ENCODE assay signal across 10 cellular contexts in the genomic region with DNA sequence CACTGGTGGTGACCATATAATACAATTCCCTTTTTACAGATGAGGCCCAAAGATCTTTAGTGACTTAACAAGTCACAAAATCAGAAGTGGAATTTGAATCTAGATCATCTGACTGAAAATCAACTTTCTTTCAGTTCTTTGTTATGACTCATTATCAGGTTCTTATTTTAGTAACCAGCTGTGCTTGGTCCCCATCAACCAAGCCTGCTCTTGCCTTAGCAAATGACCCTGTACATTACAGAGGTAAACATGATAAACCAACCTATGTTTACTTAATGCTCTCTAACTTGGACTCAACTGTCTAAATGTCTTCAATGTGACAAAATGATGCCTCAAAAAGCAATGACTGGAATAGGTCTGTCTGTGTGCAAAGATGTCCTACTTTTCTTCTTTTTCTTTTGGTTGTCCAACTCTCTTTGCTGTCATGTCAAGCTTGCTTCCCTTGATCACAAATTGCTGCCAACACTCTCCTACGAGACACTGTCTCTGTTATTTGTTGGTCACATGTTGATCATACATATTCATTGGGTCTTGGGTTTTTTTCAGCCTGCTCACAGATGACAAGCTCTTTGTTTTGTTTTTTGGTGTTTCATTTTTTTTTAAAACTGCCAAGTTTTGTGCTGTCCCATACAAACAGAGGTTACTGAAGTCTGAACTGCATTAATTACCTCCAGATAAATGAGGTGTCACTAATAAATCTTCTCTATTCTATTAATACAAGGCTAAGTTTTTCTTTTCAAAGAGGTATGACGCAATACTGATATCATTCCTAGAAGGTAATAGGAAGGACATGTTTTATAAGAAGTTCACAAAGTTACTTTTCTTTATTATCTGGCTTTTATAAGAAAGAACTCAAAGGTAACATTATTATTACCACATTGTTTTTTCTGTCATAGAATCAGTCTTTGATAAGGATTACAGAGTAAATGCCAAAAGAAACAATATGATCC.
A peak's percentile ranks its signal among the peaks of the same experiment; 100 is the strongest.
DNase-seq lines count a peak whose midpoint lies in the region; ATAC-seq, FAIRE-seq and TF ChIP-seq lines count a peak whose summit lies in the region.
"Had no signal": no experiment of that assay in that cellular context is flagged by ENCODE, and none has a peak within 500 bp of the region (broad histone marks: within the 10 kb centered on the region; RNA-seq: fewer than 3 reads in every experiment).

No MANE protein-coding gene starts in this region.

- no peaks in the 10 kb centered on the region for H3K9me3 ChIP-seq in kidney (ENCODE audit: control insufficient read depth in 1 of 2, low read length in 2 of 2)

- no peak overlapping the region for H3K9ac ChIP-seq in kidney (ENCODE audit: low read length in 2 of 2)

- no peaks in the 10 kb centered on the region for H3K36me3 ChIP-seq in kidney (ENCODE audit: control insufficient read depth in 1 of 2, insufficient read depth in 2 of 2, low read length in 2 of 2)

- no peak overlapping the region for H3K4me3 ChIP-seq in GM12865 (ENCODE audit: low read depth, low read length)
- no peak overlapping the region for H3K4me3 ChIP-seq in kidney (ENCODE audit: low read length in 2 of 2)

- peak overlapping the region; percentile 86 for H3K27ac ChIP-seq in caudate nucleus (ENCODE audit: low read depth, low read length)
- no peak overlapping the region for H3K27ac ChIP-seq in kidney (ENCODE audit: low read depth in 2 of 2, low read length in 2 of 2)

- DNase-seq in GM12865 (ENCODE audit: low read depth) (peak; percentile 55), caudate nucleus (lab: John Stamatoyannopoulos, UW) (peak in 28 of 61 donors; percentile 0 to 79 (median 12)), cerebellar nuclear complex (lab: John Stamatoyannopoulos, UW) (no peak), kidney (no peak), Right ventricle myocardium inferior (ENCODE audit: missing footprints) (no peak), T-helper 9 cell (no peak)
- DNase-seq: activated CD4-positive, alpha-beta T cell treated with anti-CD3 and anti-CD28 coated beads, Interleukin-2, amount 10 ng/mL, durations not matched to agents 7 days and 5 days; CD8-positive, alpha-beta T cell had no signal

- TF ChIP-seq CTCF in GM12865 (IDR thresholded peaks at IDR 0.05; ENCODE audit: insufficient read depth, low read depth, low read length, missing control alignments) (no peak), kidney (IDR thresholded peaks at IDR 0.05; ENCODE audit: borderline replicate concordance, extremely low read depth, insufficient read depth) (no peak)

- ATAC-seq in GM19397 (IDR thresholded peaks at IDR 0.05; ENCODE audit: unreplicated experiment): peak; percentile 86
- ATAC-seq in HG03039 (IDR thresholded peaks at IDR 0.05; ENCODE audit: unreplicated experiment): peak; percentile 96
- ATAC-seq in Right ventricle myocardium inferior: no peak
- ATAC-seq: CD8-positive, alpha-beta T cell had no signal

- no peaks in the 10 kb centered on the region for H3K4me1 ChIP-seq in kidney (ENCODE audit: control insufficient read depth in 1 of 2, insufficient read depth in 1 of 2, low read depth in 1 of 2, low read length in 2 of 2)

- FAIRE-seq in kidney (lab: Jason Lieb, UNC): no peak

- intact Hi-C loops in kidney (cut with DNase I): no loop called here
- intact Hi-C loops in Right ventricle myocardium inferior (cut with DNase I): no loop called here
